In the genomic region with DNA sequence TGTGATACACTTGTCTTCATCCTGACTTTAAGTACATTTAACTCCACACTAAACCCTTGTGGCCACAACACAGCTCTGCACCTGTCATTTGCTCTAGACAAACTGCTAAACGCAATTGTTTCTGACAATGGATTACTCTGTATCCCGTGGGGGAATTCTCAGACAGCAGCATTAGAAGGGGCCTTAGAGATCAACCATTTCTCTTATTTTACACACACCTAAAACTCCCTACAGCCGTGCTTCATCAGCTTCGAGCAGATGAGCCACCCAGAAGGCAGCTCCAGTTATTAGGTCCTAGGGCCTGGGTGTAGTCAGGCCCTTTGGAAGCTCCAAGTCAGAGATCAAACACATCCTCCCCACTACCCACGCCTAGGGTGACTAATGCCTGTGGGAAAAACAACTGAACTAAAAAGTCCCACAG, we compare ENCODE assay signal across 9 cellular contexts. TPM values are rescaled to one million over a fixed set of nuclear protein-coding genes. Genes with fewer than 3 reads are reported as not detected.
A peak's percentile ranks its signal among the peaks of the same experiment; 100 is the strongest.
DNase-seq lines count a peak whose midpoint lies in the region; ATAC-seq and TF ChIP-seq lines count a peak whose summit lies in the region.
"Had no signal": no experiment of that assay in that cellular context is flagged by ENCODE, and none has a peak within 500 bp of the region (broad histone marks: within the 10 kb centered on the region; RNA-seq: fewer than 3 reads in every experiment).

No MANE protein-coding gene starts in this region.

- no peak for TF ChIP-seq POLR2A in sigmoid colon (IDR thresholded peaks at IDR 0.05)

- H3K36me3 ChIP-seq in GM06990 (ENCODE audit: control insufficient read depth, insufficient read depth, low read length) = no peaks in the 10 kb centered on the region
- H3K36me3 ChIP-seq in sigmoid colon = no peaks in the 10 kb centered on the region
- H3K36me3 ChIP-seq in left ventricle myocardium inferior = no peaks in the 10 kb centered on the region
- H3K36me3 ChIP-seq in HAP-1 (replicated peaks) = no peaks in the 10 kb centered on the region
- H3K36me3 ChIP-seq: adrenal gland had no signal

- H3K9me3 ChIP-seq in sigmoid colon = no peaks in the 10 kb centered on the region
- H3K9me3 ChIP-seq in left ventricle myocardium inferior (replicated peaks) = peaks cover 8% of the 10 kb centered on the region
- no peaks in the 10 kb centered on the region for H3K9me3 ChIP-seq in HAP-1
- H3K9me3 ChIP-seq: adrenal gland had no signal

- H3K4me3 Mint-ChIP-seq in activated B cell treated with CpG ODN at 0.5 μM for 24 hours (peak overlapping the region; percentile 28), naive B cell (peak overlapping the region; percentile 86 to 94 (median 92))

- H3K9me3 Mint-ChIP-seq in activated B cell treated with CpG ODN at 0.5 μM for 24 hours (no peaks in the 10 kb centered on the region), naive B cell (peaks cover 0 to 4% (median 0%) of the 10 kb centered on the region in 7 donors)

- H3K27me3 Mint-ChIP-seq in activated B cell treated with CpG ODN at 0.5 μM for 24 hours = no peaks in the 10 kb centered on the region
- H3K27me3 Mint-ChIP-seq in naive B cell = no peaks in the 10 kb centered on the region

- 56 to 79% methylated on average over 5 of the region's 5 CpGs for WGBS in sigmoid colon, 2 donors

- CTCF ChIA-PET in activated B cell treated with CpG ODN at 0.5 μM for 24 hours (lab: Charles Lee) = interaction anchor here (1.0 to 8.2 kb wide), 7 partner anchors 8 to 102 kb away, joined by 3 to 91 read pairs (median 6); no protein-coding TSS in a partner anchor

- H3K4me1 ChIP-seq in sigmoid colon = peaks cover 0 to 28% (median 15%) of the 10 kb centered on the region in 4 donors
- H3K4me1 ChIP-seq in left ventricle myocardium inferior = peaks cover 17% of the 10 kb centered on the region
- H3K4me1 ChIP-seq in HAP-1 = peaks cover 5% of the 10 kb centered on the region; the same call in 1 of the 2 replicates

- peak; percentile 36 for TF ChIP-seq CTCF in GM06990 (IDR thresholded peaks at IDR 0.05; ENCODE audit: insufficient read depth, low read length, poor library complexity, severe bottlenecking)
- TF ChIP-seq CTCF in activated B cell treated with CpG ODN at 0.5 μM for 24 hours (IDR thresholded peaks at IDR 0.05) = no peak
- TF ChIP-seq CTCF in sigmoid colon (IDR thresholded peaks at IDR 0.05) = no peak
- TF ChIP-seq CTCF in left ventricle myocardium inferior (IDR thresholded peaks at IDR 0.05; ENCODE audit: borderline replicate concordance) = no peak

- DNase-seq in GM06990 (ENCODE audit: extremely low read depth, insufficient read length) (no peak), activated B cell treated with CpG ODN at 0.5 μM for 24 hours (no peak), naive B cell (no peak), SHP77 treated with DMSO at 0.1 percent for 48 hours (lab: John Stamatoyannopoulos, UW) (no peak), sigmoid colon (no peak), left ventricle myocardium inferior (no peak), HAP-1 (ENCODE audit: low spot score in 2 of 2) (no peak)
- DNase-seq: adrenal gland had no signal

- peaks cover 1% of the 10 kb centered on the region for H3K36me3 Mint-ChIP-seq in activated B cell treated with CpG ODN at 0.5 μM for 24 hours (ENCODE audit: low read depth)
- H3K36me3 Mint-ChIP-seq in naive B cell = peaks cover 6 to 9% of the 10 kb centered on the region in 2 donors

- ATAC-seq in HG02759 (IDR thresholded peaks at IDR 0.05; ENCODE audit: unreplicated experiment) = peak; percentile 16
- ATAC-seq in activated B cell treated with CpG ODN at 0.5 μM for 24 hours (ENCODE audit: low read depth) = no peak
- ATAC-seq in naive B cell (ENCODE audit: low read depth in 2 of 2) = no peak

- intact Hi-C loops in activated B cell treated with CpG ODN at 0.5 μM for 24 hours (cut with micrococcal nuclease) = loop anchor here (5.0 kb wide), 1 partner anchor 225 kb away; no protein-coding TSS in a partner anchor
- intact Hi-C loops in sigmoid colon (cut with DNase I) = loop anchor here (5.0 kb wide), 1 partner anchor 160 kb away; no protein-coding TSS in a partner anchor
- intact Hi-C loops in left ventricle myocardium inferior (cut with micrococcal nuclease) = no loop called here

- no peak for TF ChIP-seq EP300 in sigmoid colon (IDR thresholded peaks at IDR 0.05)

- H3K4me1 Mint-ChIP-seq in activated B cell treated with CpG ODN at 0.5 μM for 24 hours = peaks cover 47% of the 10 kb centered on the region
- peaks cover 33 to 45% (median 43%) of the 10 kb centered on the region in 3 donors for H3K4me1 Mint-ChIP-seq in naive B cell

- POLR2A ChIA-PET in activated B cell treated with CpG ODN at 0.5 μM for 24 hours (lab: Charles Lee) = interaction anchor here (3.2 kb wide), 1 partner anchor 102 kb away, joined by 13 read pairs; no protein-coding TSS in a partner anchor

- H3K27ac Mint-ChIP-seq in activated B cell treated with CpG ODN at 0.5 μM for 24 hours (peak overlapping the region; percentile 80), naive B cell (peak overlapping the region in 3 of 6 donors; percentile 54 to 90 (median 87))

- H3K27me3 ChIP-seq in GM06990 (replicated peaks; ENCODE audit: control insufficient read depth, insufficient read depth, low read length) (no peaks in the 10 kb centered on the region), sigmoid colon (no peaks in the 10 kb centered on the region), left ventricle myocardium inferior (ENCODE audit: low read depth) (no peaks in the 10 kb centered on the region), HAP-1 (ENCODE audit: low read depth) (no peaks in the 10 kb centered on the region)
- H3K27me3 ChIP-seq: adrenal gland had no signal

- H3K4me3 ChIP-seq in GM06990 (replicated peaks; ENCODE audit: low read depth, low read length) (no peak overlapping the region), sigmoid colon (no peak overlapping the region), left ventricle myocardium inferior (no peak overlapping the region), HAP-1 (no peak overlapping the region)
- H3K4me3 ChIP-seq: adrenal gland had no signal

- no peak overlapping the region for H3K27ac ChIP-seq in sigmoid colon
- H3K27ac ChIP-seq in left ventricle myocardium inferior (replicated peaks) = no peak overlapping the region
- H3K27ac ChIP-seq: adrenal gland had no signal

- in situ Hi-C loops in HAP-1 (cut with MboI; ENCODE audit: low sequenced_read_pairs) = no loop called here

RNA-seq across cellular contexts. Expression of gene IL12A, which starts 1.3 kb away (rescaled TPM):
- total RNA-seq in activated B cell treated with CpG ODN at 0.5 μM for 24 hours (7.0 and 7.8 TPM in 2 replicates), sigmoid colon (1 to 10 TPM in 3 of 4 donors, under 1 TPM in 1; 0.27 to 3.9 (median 1.3) TPM), left ventricle myocardium inferior (0.60 TPM)
- polyA plus RNA-seq in naive B cell (ENCODE audit: low read depth in 6 of 6) (1 to 10 TPM in 5 of 6 donors, not detected in 1; 2.8 to 5.3 (median 3.9) TPM), sigmoid colon (under 1 TPM in 1 of 3 donors, not detected in 2; 0.79 TPM)
